In genomic region chr19:49542446-49542845, GRCh38 we compare ENCODE assay signal across 28 cellular contexts. TPM values are rescaled to one million over a fixed set of nuclear protein-coding genes. Genes with fewer than 3 reads are reported as not detected.
"Had no signal": no experiment of that assay in that cellular context is flagged by ENCODE, and none has a peak within 500 bp of the region (broad histone marks: within the 10 kb centered on the region; RNA-seq: fewer than 3 reads in every experiment).

No MANE protein-coding gene starts in this region.

- H3K27ac ChIP-seq: ascending aorta, body of pancreas, Peyer's patch, RWPE1, SJSA1 had no signal

- H3K27me3 ChIP-seq: ascending aorta, body of pancreas, Peyer's patch, SJSA1 had no signal

- H3K4me1 ChIP-seq: ascending aorta had no signal

- H3K9me3 Mint-ChIP-seq: activated B cell treated with CpG ODN at 0.5 μM for 24 hours; activated CD4-positive, alpha-beta memory T cell treated with anti-CD3 and anti-CD28 coated beads, Interleukin-2, amount 10 ng/mL, durations not matched to agents 7 days and 5 days; activated naive CD4-positive, alpha-beta T cell treated with anti-CD3 and anti-CD28 coated beads, Interleukin-2, amount 10 ng/mL, durations not matched to agents 7 days and 5 days; activated T-cell treated with anti-CD3 and anti-CD28 coated beads, Interleukin-2, amount 50 U/mL, for 72 hours; activated T-helper 2 cell treated with anti-CD3 and anti-CD28 coated beads, Interferon-gamma antibody, Interleukin-2, Interleukin-4, amounts not matched to agents 10 μg/mL and 5 μg/mL and 100 μg/mL, durations not matched to agents 14 hours and 24 hours and 36 hours; T-helper 1 cell treated with Interleukin-12 subunit alpha and Interleukin-12 subunit beta and Interleukin-4 antibody, amounts not matched to agents 30 μg/mL and 1 μg/mL, for 36 hours had no signal

- H3K9me3 ChIP-seq: ascending aorta, body of pancreas, Peyer's patch, SJSA1 had no signal

- H3K27me3 Mint-ChIP-seq: activated B cell treated with CpG ODN at 0.5 μM for 24 hours had no signal

- H3K4me3 ChIP-seq: ascending aorta, body of pancreas, Peyer's patch, SJSA1 had no signal

- H3K36me3 Mint-ChIP-seq: activated naive CD4-positive, alpha-beta T cell treated with anti-CD3 and anti-CD28 coated beads, Interleukin-2, amount 10 ng/mL, durations not matched to agents 7 days and 5 days had no signal

- H3K4me3 Mint-ChIP-seq: activated B cell treated with CpG ODN at 0.5 μM for 24 hours; activated CD4-positive, alpha-beta memory T cell treated with anti-CD3 and anti-CD28 coated beads, Interleukin-2, amount 10 ng/mL, durations not matched to agents 7 days and 5 days; activated naive CD4-positive, alpha-beta T cell treated with anti-CD3 and anti-CD28 coated beads, Interleukin-2, amount 10 ng/mL, durations not matched to agents 7 days and 5 days; activated T-cell treated with anti-CD3 and anti-CD28 coated beads, Interleukin-2, amount 50 U/mL, for 72 hours; T-helper 1 cell treated with Interleukin-12 subunit alpha and Interleukin-12 subunit beta and Interleukin-4 antibody, amounts not matched to agents 30 μg/mL and 1 μg/mL, for 36 hours had no signal

- H3K27ac Mint-ChIP-seq: activated B cell treated with CpG ODN at 0.5 μM for 24 hours; activated CD4-positive, alpha-beta memory T cell treated with anti-CD3 and anti-CD28 coated beads, Interleukin-2, amount 10 ng/mL, durations not matched to agents 7 days and 5 days; activated naive CD4-positive, alpha-beta T cell treated with anti-CD3 and anti-CD28 coated beads, Interleukin-2, amount 10 ng/mL, durations not matched to agents 7 days and 5 days; activated T-cell treated with anti-CD3 and anti-CD28 coated beads, Interleukin-2, amount 50 U/mL, for 72 hours; activated T-helper 2 cell treated with anti-CD3 and anti-CD28 coated beads, Interferon-gamma antibody, Interleukin-2, Interleukin-4, amounts not matched to agents 10 μg/mL and 5 μg/mL and 100 μg/mL, durations not matched to agents 14 hours and 24 hours and 36 hours; T-helper 1 cell treated with Interleukin-12 subunit alpha and Interleukin-12 subunit beta and Interleukin-4 antibody, amounts not matched to agents 30 μg/mL and 1 μg/mL, for 36 hours had no signal

- DNase-seq: activated B cell treated with CpG ODN at 0.5 μM for 24 hours; activated CD4-positive, alpha-beta memory T cell treated with anti-CD3 and anti-CD28 coated beads, Interleukin-2, amount 10 ng/mL, durations not matched to agents 7 days and 5 days; activated CD4-positive, alpha-beta T cell treated with anti-CD3 and anti-CD28 coated beads for 1 hour; activated CD4-positive, alpha-beta T cell treated with anti-CD3 and anti-CD28 coated beads, Interleukin-2, amount 50 U/mL, for 1 hour; activated CD8-positive, alpha-beta memory T cell treated with anti-CD3 and anti-CD28 coated beads, Interleukin-2, amount 50 U/mL, for 4 hours; activated gamma-delta T cell treated with Interleukin-2 at 50 U/mL for 16 hours; activated naive CD4-positive, alpha-beta T cell treated with anti-CD3 and anti-CD28 coated beads, Interleukin-2, amount 10 ng/mL, durations not matched to agents 7 days and 5 days; activated T-cell treated with anti-CD3 and anti-CD28 coated beads, Interleukin-2, amount 50 U/mL, for 72 hours; amniotic stem cell; body of pancreas; central memory CD4-positive, alpha-beta T cell; KG1; NCI-H1092 treated with DMSO at 0.1 percent for 48 hours; NCI-H1417 treated with DMSO at 0.1 percent for 48 hours; NCI-H1694; NCI-H2029 treated with DMSO at 0.1 percent for 48 hours; NCI-H345; NCI-H510A; NCI-H69; Peyer's patch; SHP77; T-helper 9 cell had no signal

- ATAC-seq: activated T-cell treated with anti-CD3 and anti-CD28 coated beads, Interleukin-2, amount 50 U/mL, for 72 hours; body of pancreas had no signal

RNA-seq across cellular contexts. Expression of gene PRRG2, which starts 38.7 kb away (rescaled TPM):
- total RNA-seq: ascending aorta, M059J, SJSA1 had no signal
